In genomic region chr15:38867556-38867955, GRCh38 we compare ENCODE assay signal across 1 cellular context.
TF ChIP-seq lines count a peak whose summit lies in the region.

No MANE protein-coding gene starts in this region.

TF ChIP-seq in A549, 52 proteins besides CTCF, POLR2A, EP300 and RAD21 (continued from another document):
- TF ChIP-seq USF2 (IDR thresholded peaks at IDR 0.05) (no peak), ZFP36 (IDR thresholded peaks at IDR 0.05; ENCODE audit: borderline replicate concordance, partially characterized antibody) (no peak), KDM5A (IDR thresholded peaks at IDR 0.05) (no peak), BHLHE40 (IDR thresholded peaks at IDR 0.05; ENCODE audit: low read depth, low read length) (no peak), KDM1A (IDR thresholded peaks at IDR 0.05; ENCODE audit: low read depth) (no peak), GATA3 (IDR thresholded peaks at IDR 0.05; ENCODE audit: borderline replicate concordance) (no peak), ZNF302 (CRISPR knock-in tag; IDR thresholded peaks at IDR 0.05) (no peak), ESRRA (IDR thresholded peaks at IDR 0.05; ENCODE audit: borderline replicate concordance, low read length) (no peak), EHMT2 (IDR thresholded peaks at IDR 0.05; ENCODE audit: low read depth) (no peak), CBX8 (IDR thresholded peaks at IDR 0.05) (no peak), ZC3H11A (IDR thresholded peaks at IDR 0.05) (no peak), MAX (IDR thresholded peaks at IDR 0.05) (no peak)
